In the genomic region with DNA sequence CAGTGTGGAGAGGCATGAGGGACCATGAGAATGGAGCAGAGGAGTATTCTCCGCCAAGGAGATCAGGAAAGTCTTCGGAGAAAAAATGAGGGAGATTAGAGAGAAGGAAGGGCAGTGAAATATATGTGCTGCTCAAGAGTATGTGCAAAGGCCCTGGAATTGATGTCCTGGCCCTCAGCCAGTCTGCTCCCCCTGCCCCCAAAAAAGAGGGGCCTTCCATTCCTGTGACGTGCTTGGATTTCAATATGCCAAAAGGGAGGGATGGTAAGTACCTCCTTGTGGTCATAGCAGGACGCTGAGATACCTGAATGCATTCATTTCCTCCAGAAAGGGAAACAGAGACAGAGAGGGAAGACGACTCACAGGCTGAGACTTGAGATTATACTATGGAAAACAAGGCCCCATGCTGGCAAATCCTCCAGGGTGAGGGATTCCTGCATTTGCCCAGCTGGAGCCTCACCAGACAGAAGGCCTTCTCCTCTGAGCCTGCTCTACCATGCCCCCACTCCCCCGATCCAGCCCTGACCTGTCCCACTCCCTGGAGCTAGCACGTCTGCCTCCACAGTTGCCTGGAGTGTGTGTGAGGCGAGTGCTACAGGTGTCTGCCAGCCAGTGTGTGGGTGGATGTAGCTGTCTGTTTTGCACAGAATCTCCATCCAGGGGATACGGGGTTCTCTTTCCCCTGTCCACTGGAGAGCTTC, we compare ENCODE assay signal across 1 cellular context.
TF ChIP-seq lines count a peak whose summit lies in the region.

No MANE protein-coding gene starts in this region.

TF ChIP-seq in HEK293, 187 proteins besides CTCF, POLR2A, EP300 and RAD21 (continued from another document and continues in another):
- TF ChIP-seq ZFP41 (tag by site-specific recombination; IDR thresholded peaks at IDR 0.05; ENCODE audit: borderline replicate concordance) (no peak), SALL2 (tag by site-specific recombination; IDR thresholded peaks at IDR 0.05; ENCODE audit: borderline replicate concordance) (no peak), ZNF501 (tag by site-specific recombination; IDR thresholded peaks at IDR 0.05) (no peak), ZNF623 (tag by site-specific recombination; IDR thresholded peaks at IDR 0.05) (peak; percentile 88), TCF7L2 (IDR thresholded peaks at IDR 0.05; ENCODE audit: borderline replicate concordance, low read depth, low read length) (no peak), ZFHX2 (tag by site-specific recombination; conservative IDR thresholded peaks at IDR 0.05) (peak; percentile 72), ZEB2 (tag by site-specific recombination; IDR thresholded peaks at IDR 0.05) (no peak), IKZF3 (tag by site-specific recombination; IDR thresholded peaks at IDR 0.05) (no peak), ZIC2 (tag by site-specific recombination; IDR thresholded peaks at IDR 0.05) (peak; percentile 79), GLIS2 (tag by site-specific recombination; IDR thresholded peaks at IDR 0.05) (no peak), ZNF645 (tag by site-specific recombination; IDR thresholded peaks at IDR 0.05) (no peak), EGR2 (tag by site-specific recombination; IDR thresholded peaks at IDR 0.05; ENCODE audit: low read depth) (peak; percentile 73), ZNF19 (tag by site-specific recombination; IDR thresholded peaks at IDR 0.05; ENCODE audit: low read depth) (no peak), ZNF555 (tag by site-specific recombination; conservative IDR thresholded peaks at IDR 0.05) (no peak), HOXC10 (CRISPR knock-in tag; IDR thresholded peaks at IDR 0.05) (no peak), SCRT1 (tag by site-specific recombination; IDR thresholded peaks at IDR 0.05; ENCODE audit: borderline replicate concordance) (peak; percentile 77; the same call in 1 of the 2 replicates), ZNF350 (tag by site-specific recombination; IDR thresholded peaks at IDR 0.05) (no peak), ZBTB21 (tag by site-specific recombination; IDR thresholded peaks at IDR 0.05) (no peak), ZBTB20 (tag by site-specific recombination; IDR thresholded peaks at IDR 0.05) (no peak), ZNF600 (tag by site-specific recombination; IDR thresholded peaks at IDR 0.05) (no peak), MYNN (tag by site-specific recombination; IDR thresholded peaks at IDR 0.05; ENCODE audit: borderline replicate concordance) (no peak), ZNF530 (tag by site-specific recombination; IDR thresholded peaks at IDR 0.05; ENCODE audit: low read depth) (no peak), ZNF548 (tag by site-specific recombination; IDR thresholded peaks at IDR 0.05) (no peak), ZNF202 (tag by site-specific recombination; IDR thresholded peaks at IDR 0.05; ENCODE audit: borderline replicate concordance) (no peak), ZNF549 (tag by site-specific recombination; IDR thresholded peaks at IDR 0.05) (no peak), SCRT2 (tag by site-specific recombination; IDR thresholded peaks at IDR 0.05) (peak; percentile 97), KLF10 (tag by site-specific recombination; IDR thresholded peaks at IDR 0.05) (no peak), GFI1B (tag by site-specific recombination; IDR thresholded peaks at IDR 0.05) (no peak), ZNF239 (tag by site-specific recombination; IDR thresholded peaks at IDR 0.05) (no peak), AEBP2 (tag by site-specific recombination; IDR thresholded peaks at IDR 0.05; ENCODE audit: borderline replicate concordance) (no peak), MZF1 (tag by site-specific recombination; IDR thresholded peaks at IDR 0.05; ENCODE audit: borderline replicate concordance) (no peak), KLF7 (tag by site-specific recombination; IDR thresholded peaks at IDR 0.05; ENCODE audit: borderline replicate concordance) (no peak), ZNF132 (tag by site-specific recombination; IDR thresholded peaks at IDR 0.05; ENCODE audit: borderline replicate concordance) (no peak), ZNF624 (tag by site-specific recombination; IDR thresholded peaks at IDR 0.05) (no peak)
- TF ChIP-seq, protein P1, sequence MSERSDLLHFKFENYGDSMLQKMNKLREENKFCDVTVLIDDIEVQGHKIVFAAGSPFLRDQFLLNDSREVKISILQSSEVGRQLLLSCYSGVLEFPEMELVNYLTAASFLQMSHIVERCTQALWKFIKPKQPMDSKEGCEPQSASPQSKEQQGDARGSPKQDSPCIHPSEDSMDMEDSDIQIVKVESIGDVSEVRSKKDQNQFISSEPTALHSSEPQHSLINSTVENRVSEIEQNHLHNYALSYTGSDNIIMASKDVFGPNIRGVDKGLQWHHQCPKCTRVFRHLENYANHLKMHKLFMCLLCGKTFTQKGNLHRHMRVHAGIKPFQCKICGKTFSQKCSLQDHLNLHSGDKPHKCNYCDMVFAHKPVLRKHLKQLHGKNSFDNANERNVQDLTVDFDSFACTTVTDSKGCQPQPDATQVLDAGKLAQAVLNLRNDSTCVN (tag by site-specific recombination; optimal IDR thresholded peaks at IDR 0.05): no peak
- TF ChIP-seq, protein P2, sequence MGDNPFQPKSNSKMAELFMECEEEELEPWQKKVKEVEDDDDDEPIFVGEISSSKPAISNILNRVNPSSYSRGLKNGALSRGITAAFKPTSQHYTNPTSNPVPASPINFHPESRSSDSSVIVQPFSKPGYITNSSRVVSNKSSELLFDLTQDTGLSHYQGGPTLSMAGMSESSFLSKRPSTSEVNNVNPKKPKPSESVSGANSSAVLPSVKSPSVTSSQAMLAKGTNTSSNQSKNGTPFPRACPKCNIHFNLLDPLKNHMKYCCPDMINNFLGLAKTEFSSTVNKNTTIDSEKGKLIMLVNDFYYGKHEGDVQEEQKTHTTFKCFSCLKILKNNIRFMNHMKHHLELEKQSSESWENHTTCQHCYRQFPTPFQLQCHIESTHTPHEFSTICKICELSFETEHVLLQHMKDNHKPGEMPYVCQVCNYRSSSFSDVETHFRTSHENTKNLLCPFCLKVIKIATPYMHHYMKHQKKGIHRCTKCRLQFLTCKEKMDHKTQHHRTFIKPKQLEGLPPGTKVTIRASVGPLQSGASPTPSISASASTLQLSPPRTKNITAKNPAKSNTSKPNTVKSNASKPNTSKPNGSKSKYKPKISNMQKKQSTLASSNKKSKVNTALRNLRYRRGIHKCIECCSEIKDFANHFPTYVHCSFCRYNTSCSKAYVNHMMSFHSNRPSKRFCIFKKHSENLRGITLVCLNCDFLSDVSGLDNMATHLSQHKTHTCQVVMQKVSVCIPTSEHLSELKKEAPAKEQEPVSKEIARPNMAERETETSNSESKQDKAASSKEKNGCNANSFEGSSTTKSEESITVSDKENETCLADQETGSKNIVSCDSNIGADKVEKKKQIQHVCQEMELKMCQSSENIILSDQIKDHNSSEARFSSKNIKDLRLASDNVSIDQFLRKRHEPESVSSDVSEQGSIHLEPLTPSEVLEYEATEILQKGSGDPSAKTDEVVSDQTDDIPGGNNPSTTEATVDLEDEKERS (tag by site-specific recombination; IDR thresholded peaks at IDR 0.05): no peak
- TF ChIP-seq, protein P3, sequence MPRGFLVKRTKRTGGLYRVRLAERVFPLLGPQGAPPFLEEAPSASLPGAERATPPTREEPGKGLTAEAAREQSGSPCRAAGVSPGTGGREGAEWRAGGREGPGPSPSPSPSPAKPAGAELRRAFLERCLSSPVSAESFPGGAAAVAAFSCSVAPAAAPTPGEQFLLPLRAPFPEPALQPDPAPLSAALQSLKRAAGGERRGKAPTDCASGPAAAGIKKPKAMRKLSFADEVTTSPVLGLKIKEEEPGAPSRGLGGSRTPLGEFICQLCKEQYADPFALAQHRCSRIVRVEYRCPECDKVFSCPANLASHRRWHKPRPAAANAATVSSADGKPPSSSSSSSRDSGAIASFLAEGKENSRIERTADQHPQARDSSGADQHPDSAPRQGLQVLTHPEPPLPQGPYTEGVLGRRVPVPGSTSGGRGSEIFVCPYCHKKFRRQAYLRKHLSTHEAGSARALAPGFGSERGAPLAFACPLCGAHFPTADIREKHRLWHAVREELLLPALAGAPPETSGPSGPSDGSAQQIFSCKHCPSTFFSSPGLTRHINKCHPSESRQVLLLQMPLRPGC (tag by site-specific recombination; IDR thresholded peaks at IDR 0.05): no peak
- TF ChIP-seq, protein P4, sequence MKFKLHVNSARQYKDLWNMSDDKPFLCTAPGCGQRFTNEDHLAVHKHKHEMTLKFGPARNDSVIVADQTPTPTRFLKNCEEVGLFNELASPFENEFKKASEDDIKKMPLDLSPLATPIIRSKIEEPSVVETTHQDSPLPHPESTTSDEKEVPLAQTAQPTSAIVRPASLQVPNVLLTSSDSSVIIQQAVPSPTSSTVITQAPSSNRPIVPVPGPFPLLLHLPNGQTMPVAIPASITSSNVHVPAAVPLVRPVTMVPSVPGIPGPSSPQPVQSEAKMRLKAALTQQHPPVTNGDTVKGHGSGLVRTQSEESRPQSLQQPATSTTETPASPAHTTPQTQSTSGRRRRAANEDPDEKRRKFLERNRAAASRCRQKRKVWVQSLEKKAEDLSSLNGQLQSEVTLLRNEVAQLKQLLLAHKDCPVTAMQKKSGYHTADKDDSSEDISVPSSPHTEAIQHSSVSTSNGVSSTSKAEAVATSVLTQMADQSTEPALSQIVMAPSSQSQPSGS (tag by site-specific recombination; IDR thresholded peaks at IDR 0.05; ENCODE audit: low read depth): no peak
- TF ChIP-seq, protein P5, sequence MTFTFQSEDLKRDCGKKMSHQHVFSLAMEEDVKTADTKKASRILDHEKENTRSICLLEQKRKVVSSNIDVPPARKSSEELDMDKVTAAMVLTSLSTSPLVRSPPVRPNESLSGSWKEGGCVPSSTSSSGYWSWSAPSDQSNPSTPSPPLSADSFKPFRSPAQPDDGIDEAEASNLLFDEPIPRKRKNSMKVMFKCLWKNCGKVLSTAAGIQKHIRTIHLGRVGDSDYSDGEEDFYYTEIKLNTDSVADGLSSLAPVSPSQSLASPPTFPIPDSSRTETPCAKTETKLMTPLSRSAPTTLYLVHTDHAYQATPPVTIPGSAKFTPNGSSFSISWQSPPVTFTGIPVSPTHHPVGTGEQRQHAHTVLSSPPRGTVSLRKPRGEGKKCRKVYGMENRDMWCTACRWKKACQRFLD (tag by site-specific recombination; IDR thresholded peaks at IDR 0.05): no peak
- TF ChIP-seq, protein P6, sequence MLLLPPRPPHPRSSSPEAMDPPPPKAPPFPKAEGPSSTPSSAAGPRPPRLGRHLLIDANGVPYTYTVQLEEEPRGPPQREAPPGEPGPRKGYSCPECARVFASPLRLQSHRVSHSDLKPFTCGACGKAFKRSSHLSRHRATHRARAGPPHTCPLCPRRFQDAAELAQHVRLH (tag by site-specific recombination; IDR thresholded peaks at IDR 0.05): no peak
- TF ChIP-seq, protein P7, sequence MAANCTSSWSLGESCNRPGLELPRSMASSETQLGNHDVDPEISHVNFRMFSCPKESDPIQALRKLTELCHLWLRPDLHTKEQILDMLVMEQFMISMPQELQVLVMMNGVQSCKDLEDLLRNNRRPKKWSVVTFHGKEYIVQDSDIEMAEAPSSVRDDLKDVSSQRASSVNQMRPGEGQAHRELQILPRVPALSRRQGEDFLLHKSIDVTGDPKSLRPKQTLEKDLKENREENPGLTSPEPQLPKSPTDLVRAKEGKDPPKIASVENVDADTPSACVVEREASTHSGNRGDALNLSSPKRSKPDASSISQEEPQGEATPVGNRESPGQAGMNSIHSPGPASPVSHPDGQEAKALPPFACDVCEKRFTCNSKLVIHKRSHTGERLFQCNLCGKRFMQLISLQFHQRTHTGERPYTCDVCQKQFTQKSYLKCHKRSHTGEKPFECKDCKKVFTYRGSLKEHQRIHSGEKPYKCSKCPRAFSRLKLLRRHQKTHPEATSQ (tag by site-specific recombination; IDR thresholded peaks at IDR 0.05): no peak
- TF ChIP-seq, protein P8, sequence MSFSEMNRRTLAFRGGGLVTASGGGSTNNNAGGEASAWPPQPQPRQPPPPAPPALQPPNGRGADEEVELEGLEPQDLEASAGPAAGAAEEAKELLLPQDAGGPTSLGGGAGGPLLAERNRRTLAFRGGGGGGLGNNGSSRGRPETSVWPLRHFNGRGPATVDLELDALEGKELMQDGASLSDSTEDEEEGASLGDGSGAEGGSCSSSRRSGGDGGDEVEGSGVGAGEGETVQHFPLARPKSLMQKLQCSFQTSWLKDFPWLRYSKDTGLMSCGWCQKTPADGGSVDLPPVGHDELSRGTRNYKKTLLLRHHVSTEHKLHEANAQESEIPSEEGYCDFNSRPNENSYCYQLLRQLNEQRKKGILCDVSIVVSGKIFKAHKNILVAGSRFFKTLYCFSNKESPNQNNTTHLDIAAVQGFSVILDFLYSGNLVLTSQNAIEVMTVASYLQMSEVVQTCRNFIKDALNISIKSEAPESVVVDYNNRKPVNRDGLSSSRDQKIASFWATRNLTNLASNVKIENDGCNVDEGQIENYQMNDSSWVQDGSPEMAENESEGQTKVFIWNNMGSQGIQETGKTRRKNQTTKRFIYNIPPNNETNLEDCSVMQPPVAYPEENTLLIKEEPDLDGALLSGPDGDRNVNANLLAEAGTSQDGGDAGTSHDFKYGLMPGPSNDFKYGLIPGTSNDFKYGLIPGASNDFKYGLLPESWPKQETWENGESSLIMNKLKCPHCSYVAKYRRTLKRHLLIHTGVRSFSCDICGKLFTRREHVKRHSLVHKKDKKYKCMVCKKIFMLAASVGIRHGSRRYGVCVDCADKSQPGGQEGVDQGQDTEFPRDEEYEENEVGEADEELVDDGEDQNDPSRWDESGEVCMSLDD (tag by site-specific recombination; IDR thresholded peaks at IDR 0.05): no peak
